Comparison of ENCODE assay signal across 8 cellular contexts in the genomic region with DNA sequence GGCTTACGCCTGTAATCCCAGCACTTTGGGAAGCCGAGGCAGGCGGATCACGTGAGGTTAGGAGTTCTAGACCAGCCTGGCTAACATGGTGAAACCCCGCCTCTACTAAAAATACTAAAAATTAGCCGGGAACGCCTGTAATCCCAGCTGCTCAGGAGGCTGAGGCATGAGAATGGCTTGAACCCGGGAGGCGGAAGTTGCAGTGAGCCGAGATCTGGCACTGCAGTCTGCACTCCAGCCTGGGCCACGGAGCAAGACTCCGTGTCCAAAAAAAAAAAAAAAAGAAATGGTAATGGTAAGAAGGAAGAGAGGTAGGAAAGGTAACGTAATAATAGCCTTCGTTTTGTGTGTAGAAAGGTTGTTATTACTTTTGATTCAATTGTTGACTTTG. TPM values are rescaled to one million over a fixed set of nuclear protein-coding genes. Genes with fewer than 3 reads are reported as not detected.
DNase-seq lines count a peak whose midpoint lies in the region; ATAC-seq, FAIRE-seq and TF ChIP-seq lines count a peak whose summit lies in the region.

No MANE protein-coding gene starts in this region.

- H3K4me3 Mint-ChIP-seq in activated naive CD4-positive, alpha-beta T cell treated with anti-CD3 and anti-CD28 coated beads for 36 hours, result peak overlapping the region; percentile 92
- peak overlapping the region; percentile 92 for H3K4me3 Mint-ChIP-seq in activated T-helper 2 cell treated with anti-CD3 and anti-CD28 coated beads, Interferon-gamma antibody, Interleukin-2, Interleukin-4, amounts not matched to agents 10 μg/mL and 5 μg/mL and 100 μg/mL, durations not matched to agents 14 hours and 24 hours and 36 hours (ENCODE audit: low read depth)

- H3K79me2 ChIP-seq in keratinocyte (ENCODE audit: control insufficient read depth, insufficient read depth, low read length), result peaks cover 50% of the 10 kb centered on the region

- DNase-seq in activated naive CD4-positive, alpha-beta T cell treated with anti-CD3 and anti-CD28 coated beads for 36 hours, result peak; percentile 22
- DNase-seq in activated naive CD4-positive, alpha-beta T cell treated with anti-CD3 and anti-CD28 coated beads, Interleukin-2, amount 50 U/mL, for 16 hours, result no peak
- DNase-seq in activated T-helper 2 cell treated with anti-CD3 and anti-CD28 coated beads, Interferon-gamma antibody, Interleukin-2, Interleukin-4, amounts not matched to agents 10 μg/mL and 5 μg/mL and 100 μg/mL, durations not matched to agents 14 hours and 24 hours and 36 hours (ENCODE audit: low spot score), result no peak
- DNase-seq in keratinocyte (ENCODE audit: low read depth, low spot score) (no peak), testis (peak; percentile 25), GM19238 (ENCODE audit: insufficient read length, low spot score) (no peak)

- H3K9me1 ChIP-seq in keratinocyte (ENCODE audit: control insufficient read depth, extremely low read depth, insufficient read depth, low read length), result no peaks in the 10 kb centered on the region

- no peaks in the 10 kb centered on the region for H3K27me3 ChIP-seq in keratinocyte (ENCODE audit: control insufficient read depth, extremely low read depth, insufficient read depth, low read length)
- H3K27me3 ChIP-seq in testis, result no peaks in the 10 kb centered on the region

- intact Hi-C loops in activated naive CD4-positive, alpha-beta T cell treated with anti-CD3 and anti-CD28 coated beads for 36 hours (cut with micrococcal nuclease), result loop anchor here (2.0 to 5.0 kb wide), 3 partner anchors 277 to 1052 kb away; no protein-coding TSS in a partner anchor
- intact Hi-C loops in activated T-helper 2 cell treated with anti-CD3 and anti-CD28 coated beads, Interferon-gamma antibody, Interleukin-2, Interleukin-4, amounts not matched to agents 10 μg/mL and 5 μg/mL and 100 μg/mL, durations not matched to agents 14 hours and 24 hours and 36 hours (cut with micrococcal nuclease), result loop anchor here (2.0 to 5.0 kb wide), 4 partner anchors 120 to 302 kb away; a partner anchor contains a TSS
- intact Hi-C loops in testis (cut with DNase I; ENCODE audit: low total_unique reads), result no loop called here

- WGBS in testis, 2 donors, result 5 to 9% methylated on average over 14 of the region's 14 CpGs

- H3K9ac ChIP-seq in keratinocyte (ENCODE audit: control insufficient read depth, extremely low read depth, insufficient read depth, low read length), result peak overlapping the region; percentile 96

- peak overlapping the region; percentile 92 for H3K27ac ChIP-seq in keratinocyte (ENCODE audit: control insufficient read depth, insufficient read depth, low read length)
- H3K27ac ChIP-seq in testis, result peak overlapping the region; percentile 90 to 98

- peak overlapping the region; percentile 92 to 98 (median 95) for H3K4me3 ChIP-seq in keratinocyte (ENCODE audit: control insufficient read depth in 2 of 3, extremely low read depth in 1 of 3, insufficient read depth in 2 of 3, low read depth in 1 of 3, low read length in 3 of 3)
- peak overlapping the region; percentile 91 to 95 for H3K4me3 ChIP-seq in testis

- CTCF ChIA-PET in activated naive CD4-positive, alpha-beta T cell treated with anti-CD3 and anti-CD28 coated beads for 36 hours (lab: Charles Lee), result interaction anchor here (0.6 to 1.0 kb wide), 3 partner anchors 133 to 653 kb away, joined by 3 to 5 read pairs (median 3); no protein-coding TSS in a partner anchor

- no peaks in the 10 kb centered on the region for H3K9me3 ChIP-seq in keratinocyte (ENCODE audit: control insufficient read depth, low read depth, low read length)
- no peaks in the 10 kb centered on the region for H3K9me3 ChIP-seq in testis

- H3K36me3 ChIP-seq in keratinocyte (ENCODE audit: control insufficient read depth in 2 of 2, extremely low read depth in 1 of 2, insufficient read depth in 2 of 2, low read length in 2 of 2) (peaks cover 15 to 29% of the 10 kb centered on the region in 2 experiments), testis (ENCODE audit: low read depth, missing control alignments) (no peaks in the 10 kb centered on the region)

- H3K9me3 Mint-ChIP-seq in activated naive CD4-positive, alpha-beta T cell treated with anti-CD3 and anti-CD28 coated beads for 36 hours, result no peaks in the 10 kb centered on the region
- H3K9me3 Mint-ChIP-seq in activated T-helper 2 cell treated with anti-CD3 and anti-CD28 coated beads, Interferon-gamma antibody, Interleukin-2, Interleukin-4, amounts not matched to agents 10 μg/mL and 5 μg/mL and 100 μg/mL, durations not matched to agents 14 hours and 24 hours and 36 hours, result no peaks in the 10 kb centered on the region

- H3K4me1 Mint-ChIP-seq in activated naive CD4-positive, alpha-beta T cell treated with anti-CD3 and anti-CD28 coated beads for 36 hours (ENCODE audit: low read depth), result peaks cover 22% of the 10 kb centered on the region
- peaks cover 20% of the 10 kb centered on the region for H3K4me1 Mint-ChIP-seq in activated T-helper 2 cell treated with anti-CD3 and anti-CD28 coated beads, Interferon-gamma antibody, Interleukin-2, Interleukin-4, amounts not matched to agents 10 μg/mL and 5 μg/mL and 100 μg/mL, durations not matched to agents 14 hours and 24 hours and 36 hours (ENCODE audit: low read depth)

- ATAC-seq in GM18517 (IDR thresholded peaks at IDR 0.05; ENCODE audit: unreplicated experiment), result no peak
- no peak for ATAC-seq in HG03139 (IDR thresholded peaks at IDR 0.05; ENCODE audit: unreplicated experiment)

- H4K20me1 ChIP-seq in keratinocyte (ENCODE audit: control insufficient read depth, extremely low read depth, insufficient read depth, low read length), result no peaks in the 10 kb centered on the region

- no peaks in the 10 kb centered on the region for H3K27me3 Mint-ChIP-seq in activated naive CD4-positive, alpha-beta T cell treated with anti-CD3 and anti-CD28 coated beads for 36 hours (ENCODE audit: low read depth)
- no peaks in the 10 kb centered on the region for H3K27me3 Mint-ChIP-seq in activated T-helper 2 cell treated with anti-CD3 and anti-CD28 coated beads, Interferon-gamma antibody, Interleukin-2, Interleukin-4, amounts not matched to agents 10 μg/mL and 5 μg/mL and 100 μg/mL, durations not matched to agents 14 hours and 24 hours and 36 hours (ENCODE audit: low read depth)

- dilution Hi-C loops in keratinocyte (cut with MboI; ENCODE audit: extremely low pct_ligation_motif_present, low sequenced_read_pairs), result no loop called here

- H3K27ac Mint-ChIP-seq in activated naive CD4-positive, alpha-beta T cell treated with anti-CD3 and anti-CD28 coated beads for 36 hours, result peak overlapping the region; percentile 85
- peak overlapping the region; percentile 78 for H3K27ac Mint-ChIP-seq in activated T-helper 2 cell treated with anti-CD3 and anti-CD28 coated beads, Interferon-gamma antibody, Interleukin-2, Interleukin-4, amounts not matched to agents 10 μg/mL and 5 μg/mL and 100 μg/mL, durations not matched to agents 14 hours and 24 hours and 36 hours

- FAIRE-seq in keratinocyte (lab: Jason Lieb, UNC), result no peak

- peak overlapping the region; percentile 89 for H3K4me2 ChIP-seq in keratinocyte (ENCODE audit: control insufficient read depth, extremely low read depth, insufficient read depth, low read depth, low read length)

- H3K4me1 ChIP-seq in keratinocyte (ENCODE audit: control insufficient read depth, extremely low read depth, insufficient read depth, low read length) (peaks cover 12% of the 10 kb centered on the region), testis (peaks cover 10% of the 10 kb centered on the region)

- H3K36me3 Mint-ChIP-seq in activated naive CD4-positive, alpha-beta T cell treated with anti-CD3 and anti-CD28 coated beads for 36 hours (ENCODE audit: low read depth), result peaks cover 34% of the 10 kb centered on the region
- H3K36me3 Mint-ChIP-seq in activated T-helper 2 cell treated with anti-CD3 and anti-CD28 coated beads, Interferon-gamma antibody, Interleukin-2, Interleukin-4, amounts not matched to agents 10 μg/mL and 5 μg/mL and 100 μg/mL, durations not matched to agents 14 hours and 24 hours and 36 hours (ENCODE audit: low read depth), result peaks cover 46% of the 10 kb centered on the region

- H2AFZ ChIP-seq in keratinocyte (ENCODE audit: control insufficient read depth, low read length), result peak overlapping the region; percentile 96

- no peak for TF ChIP-seq POLR2A in testis (IDR thresholded peaks at IDR 0.05)

- TF ChIP-seq CTCF in keratinocyte (optimal IDR thresholded peaks at IDR 0.05 in 1 of 3, IDR thresholded peaks at IDR 0.05 in 1 of 3, conservative IDR thresholded peaks at IDR 0.05 in 1 of 3; ENCODE audit: extremely low read depth in 1 of 3, insufficient read depth in 2 of 3, low read length in 3 of 3), result no peak
- no peak for TF ChIP-seq CTCF in testis (IDR thresholded peaks at IDR 0.05)

RNA-seq across cellular contexts. Expression of a gene that starts 1.2 kb away (rescaled TPM):
- total RNA-seq in activated naive CD4-positive, alpha-beta T cell treated with anti-CD3 and anti-CD28 coated beads for 36 hours, result 10 to 100 TPM; 28.1 to 29.9 TPM
- 34.1 and 34.5 TPM in 2 replicates for total RNA-seq in activated T-helper 2 cell treated with anti-CD3 and anti-CD28 coated beads, Interferon-gamma antibody, Interleukin-2, Interleukin-4, amounts not matched to agents 10 μg/mL and 5 μg/mL and 100 μg/mL, durations not matched to agents 14 hours and 24 hours and 36 hours
- polyA plus RNA-seq in keratinocyte (17.7 to 29.5 TPM (median 18.6 TPM) in 3 replicates), testis (ENCODE audit: insufficient read depth, low read depth, low replicate concordance) (41.5 TPM)
- 22.1 TPM for polyA plus RNA-seq in keratinocyte (2011; ENCODE audit: low read depth)
- polyA plus RNA-seq in keratinocyte (2011; cell fraction: cytosol; rRNA removed), result 12.2 and 26.6 TPM in 2 replicates
- polyA plus RNA-seq in keratinocyte (2011; cell fraction: nucleus; rRNA removed), result 16.4 and 23.2 TPM in 2 replicates
- polyA plus RNA-seq in keratinocyte (2012; ENCODE audit: low replicate concordance), result 14.5 and 17.1 TPM in 2 replicates
- polyA minus RNA-seq in keratinocyte, result 0.52 to 12.3 TPM (median 4.1 TPM) in 3 replicates
- polyA minus RNA-seq in keratinocyte (2011; cell fraction: cytosol; rRNA and poly(A)+ RNA removed), result 7.5 TPM
- polyA minus RNA-seq in keratinocyte (2011; cell fraction: nucleus; rRNA and poly(A)+ RNA removed), result 4.6 and 7.4 TPM in 2 replicates
- total RNA-seq in testis, result 10 to 100 TPM; 20.5 to 24.6 TPM

RNA-seq across cellular contexts. Expression of a gene that starts 1.2 kb away (rescaled TPM):
- 10 to 100 TPM; 19.6 to 21.3 TPM for total RNA-seq in activated naive CD4-positive, alpha-beta T cell treated with anti-CD3 and anti-CD28 coated beads for 36 hours
- total RNA-seq in activated T-helper 2 cell treated with anti-CD3 and anti-CD28 coated beads, Interferon-gamma antibody, Interleukin-2, Interleukin-4, amounts not matched to agents 10 μg/mL and 5 μg/mL and 100 μg/mL, durations not matched to agents 14 hours and 24 hours and 36 hours, result 22.3 and 25.6 TPM in 2 replicates
- 6.6 to 8.6 TPM (median 7.1 TPM) in 3 replicates for polyA plus RNA-seq in keratinocyte
- polyA plus RNA-seq in keratinocyte (2011; ENCODE audit: low read depth), result 23.1 TPM
- polyA plus RNA-seq in keratinocyte (2011; cell fraction: cytosol; rRNA removed), result 4.2 and 5.4 TPM in 2 replicates
- 5.2 and 5.6 TPM in 2 replicates for polyA plus RNA-seq in keratinocyte (2011; cell fraction: nucleus; rRNA removed)
- polyA plus RNA-seq in keratinocyte (2012; ENCODE audit: low replicate concordance), result 5.8 and 7.7 TPM in 2 replicates
- polyA minus RNA-seq in keratinocyte, result 7.5 to 13.3 TPM (median 11.8 TPM) in 3 replicates
- 11.5 TPM for polyA minus RNA-seq in keratinocyte (2011; cell fraction: cytosol; rRNA and poly(A)+ RNA removed)
- polyA minus RNA-seq in keratinocyte (2011; cell fraction: nucleus; rRNA and poly(A)+ RNA removed), result 8.8 and 10.6 TPM in 2 replicates
- 10 to 100 TPM; 14.3 to 15.3 TPM for total RNA-seq in testis
- polyA plus RNA-seq in testis (ENCODE audit: insufficient read depth, low read depth, low replicate concordance), result 16.0 TPM

RNA-seq across cellular contexts. Expression of a gene that starts 1.5 kb away (rescaled TPM):
- 1 to 10 TPM; 1.6 to 1.8 TPM for total RNA-seq in activated naive CD4-positive, alpha-beta T cell treated with anti-CD3 and anti-CD28 coated beads for 36 hours
- 0.39 and 0.67 TPM in 2 replicates for total RNA-seq in activated T-helper 2 cell treated with anti-CD3 and anti-CD28 coated beads, Interferon-gamma antibody, Interleukin-2, Interleukin-4, amounts not matched to agents 10 μg/mL and 5 μg/mL and 100 μg/mL, durations not matched to agents 14 hours and 24 hours and 36 hours
- 1.1 to 1.4 TPM (median 1.2 TPM) in 3 replicates for polyA plus RNA-seq in keratinocyte
- polyA plus RNA-seq in keratinocyte (2011; ENCODE audit: low read depth), result 0.99 TPM
- 0.86 and 1.8 TPM in 2 replicates for polyA plus RNA-seq in keratinocyte (2011; cell fraction: cytosol; rRNA removed)
- polyA plus RNA-seq in keratinocyte (2011; cell fraction: nucleus; rRNA removed), result 2.7 and 2.9 TPM in 2 replicates
- polyA plus RNA-seq in keratinocyte (2012; ENCODE audit: low replicate concordance), result 1.0 TPM in 2 replicates
- polyA minus RNA-seq in keratinocyte, result 0.92 to 2.2 TPM in 2 of 3 replicates, not detected in the other
- polyA minus RNA-seq in keratinocyte (2011; cell fraction: cytosol; rRNA and poly(A)+ RNA removed), result not detected
- 1.1 TPM in 1 of 2 replicates, not detected in the other for polyA minus RNA-seq in keratinocyte (2011; cell fraction: nucleus; rRNA and poly(A)+ RNA removed)
- 10 to 100 TPM; 10.0 to 14.1 TPM for total RNA-seq in testis
- 46.7 TPM for polyA plus RNA-seq in testis (ENCODE audit: insufficient read depth, low read depth, low replicate concordance)

RNA-seq across cellular contexts. Expression of a gene that starts 39.4 kb away (rescaled TPM):
- total RNA-seq in activated naive CD4-positive, alpha-beta T cell treated with anti-CD3 and anti-CD28 coated beads for 36 hours, result 10 to 100 TPM; 35.8 to 38.2 TPM
- 44.0 and 45.0 TPM in 2 replicates for total RNA-seq in activated T-helper 2 cell treated with anti-CD3 and anti-CD28 coated beads, Interferon-gamma antibody, Interleukin-2, Interleukin-4, amounts not matched to agents 10 μg/mL and 5 μg/mL and 100 μg/mL, durations not matched to agents 14 hours and 24 hours and 36 hours
- 5.3 to 11.8 TPM (median 6.9 TPM) in 3 replicates for polyA plus RNA-seq in keratinocyte
- 5.3 TPM for polyA plus RNA-seq in keratinocyte (2011; ENCODE audit: low read depth)
- polyA plus RNA-seq in keratinocyte (2011; cell fraction: cytosol; rRNA removed), result 5.1 and 11.5 TPM in 2 replicates
- polyA plus RNA-seq in keratinocyte (2011; cell fraction: nucleus; rRNA removed), result 4.1 and 6.3 TPM in 2 replicates
- 5.0 and 9.8 TPM in 2 replicates for polyA plus RNA-seq in keratinocyte (2012; ENCODE audit: low replicate concordance)
- polyA minus RNA-seq in keratinocyte, result 4.0 to 10.5 TPM (median 5.6 TPM) in 3 replicates
- 7.7 TPM for polyA minus RNA-seq in keratinocyte (2011; cell fraction: cytosol; rRNA and poly(A)+ RNA removed)
- polyA minus RNA-seq in keratinocyte (2011; cell fraction: nucleus; rRNA and poly(A)+ RNA removed), result 4.5 and 7.5 TPM in 2 replicates
- total RNA-seq in testis, result 10 to 100 TPM; 29.9 to 39.1 TPM
- polyA plus RNA-seq in testis (ENCODE audit: insufficient read depth, low read depth, low replicate concordance), result 69.4 TPM

Comparison
In these comparisons a context has a peak if more than half of its experiments do, and no peak if none do; other contexts are left out.
1. DNase-seq: peak in activated naive CD4-positive, alpha-beta T cell treated with anti-CD3 and anti-CD28 coated beads for 36 hours (single experiment) and testis (single experiment); none in activated naive CD4-positive, alpha-beta T cell treated with anti-CD3 and anti-CD28 coated beads, Interleukin-2, amount 50 U/mL, for 16 hours (single experiment), activated T-helper 2 cell treated with anti-CD3 and anti-CD28 coated beads, Interferon-gamma antibody, Interleukin-2, Interleukin-4, amounts not matched to agents 10 μg/mL and 5 μg/mL and 100 μg/mL, durations not matched to agents 14 hours and 24 hours and 36 hours (single experiment), keratinocyte (single experiment) and GM19238 (single experiment).